Comparison of ENCODE assay signal across 16 cellular contexts in genomic region chr21:29308456-29308783, GRCh38.
"Had no signal": no experiment of that assay in that cellular context is flagged by ENCODE, and none has a peak within 500 bp of the region (broad histone marks: within the 10 kb centered on the region; RNA-seq: fewer than 3 reads in every experiment).

No MANE protein-coding gene starts in this region.

- DNase-seq: activated CD4-positive, alpha-beta T cell treated with anti-CD3 and anti-CD28 coated beads, Interleukin-2, amount 50 U/mL, for 4 hours; activated CD4-positive, CD25-positive, alpha-beta regulatory T cell treated with anti-CD3 and anti-CD28 coated beads, Interleukin-2, amount 50 U/mL, for 72 hours; effector CD4-positive, alpha-beta T cell; gastrocnemius medialis; heart left ventricle; kidney glomerular epithelial cell; left ventricle myocardium inferior; mesendoderm; sigmoid colon; stimulated activated CD4-positive, alpha-beta T cell treated with anti-CD3 and anti-CD28 coated beads, Interleukin-4, amount 100 ng/mL, for 24 hours; testis; upper lobe of left lung had no signal

- H3K27me3 Mint-ChIP-seq: activated naive CD8-positive, alpha-beta T cell; natural killer cell treated with Interleukin-12 subunit alpha and Interleukin-12 subunit beta and Interleukin-15 and Interleukin-18, amount 100 ng/mL, for 72 hours had no signal

- H3K27me3 ChIP-seq: gastrocnemius medialis, heart left ventricle, sigmoid colon, testis, upper lobe of left lung had no signal

- H3K36me3 ChIP-seq: gastrocnemius medialis, left ventricle myocardium inferior, sigmoid colon, upper lobe of left lung had no signal

- H3K4me3 ChIP-seq: gastrocnemius medialis, heart left ventricle, left ventricle myocardium inferior, sigmoid colon, testis, upper lobe of left lung had no signal

- H3K9me3 Mint-ChIP-seq: activated T-helper 1 cell treated with anti-CD3 and anti-CD28 coated beads, Interleukin-12 subunit alpha, Interleukin-12 subunit beta, Interleukin-2, Interleukin-4 antibody, amounts not matched to agents 30 ng/mL and 10 ng/mL and 1 ng/mL, durations not matched to agents 14 hours and 24 hours and 36 hours; natural killer cell treated with Interleukin-12 subunit alpha and Interleukin-12 subunit beta and Interleukin-15 and Interleukin-18, amount 100 ng/mL, for 72 hours; stimulated activated effector memory CD8-positive, alpha-beta T cell treated with anti-CD3 and anti-CD28 coated beads, Interleukin-12 subunit alpha, Interleukin-12 subunit beta, amount 100 ng/mL, for 72 hours had no signal

- ATAC-seq: gastrocnemius medialis; heart left ventricle; natural killer cell treated with Interleukin-12 subunit alpha and Interleukin-12 subunit beta and Interleukin-15 and Interleukin-18, amount 100 ng/mL, for 72 hours had no signal

- H3K4me3 Mint-ChIP-seq: activated naive CD8-positive, alpha-beta T cell; activated T-helper 1 cell treated with anti-CD3 and anti-CD28 coated beads, Interleukin-12 subunit alpha, Interleukin-12 subunit beta, Interleukin-2, Interleukin-4 antibody, amounts not matched to agents 30 ng/mL and 10 ng/mL and 1 ng/mL, durations not matched to agents 14 hours and 24 hours and 36 hours; natural killer cell treated with Interleukin-12 subunit alpha and Interleukin-12 subunit beta and Interleukin-15 and Interleukin-18, amount 100 ng/mL, for 72 hours; stimulated activated effector memory CD8-positive, alpha-beta T cell treated with anti-CD3 and anti-CD28 coated beads, Interleukin-12 subunit alpha, Interleukin-12 subunit beta, amount 100 ng/mL, for 72 hours had no signal

- H3K27ac Mint-ChIP-seq: activated naive CD8-positive, alpha-beta T cell; activated T-helper 1 cell treated with anti-CD3 and anti-CD28 coated beads, Interleukin-12 subunit alpha, Interleukin-12 subunit beta, Interleukin-2, Interleukin-4 antibody, amounts not matched to agents 30 ng/mL and 10 ng/mL and 1 ng/mL, durations not matched to agents 14 hours and 24 hours and 36 hours; natural killer cell treated with Interleukin-12 subunit alpha and Interleukin-12 subunit beta and Interleukin-15 and Interleukin-18, amount 100 ng/mL, for 72 hours; stimulated activated effector memory CD8-positive, alpha-beta T cell treated with anti-CD3 and anti-CD28 coated beads, Interleukin-12 subunit alpha, Interleukin-12 subunit beta, amount 100 ng/mL, for 72 hours had no signal

- H3K27ac ChIP-seq: heart left ventricle, left ventricle myocardium inferior, testis, upper lobe of left lung had no signal

- H3K9me3 ChIP-seq: gastrocnemius medialis, heart left ventricle, left ventricle myocardium inferior, sigmoid colon, testis, upper lobe of left lung had no signal
